18 cellular contexts compared by ENCODE assay signal in the genomic region with DNA sequence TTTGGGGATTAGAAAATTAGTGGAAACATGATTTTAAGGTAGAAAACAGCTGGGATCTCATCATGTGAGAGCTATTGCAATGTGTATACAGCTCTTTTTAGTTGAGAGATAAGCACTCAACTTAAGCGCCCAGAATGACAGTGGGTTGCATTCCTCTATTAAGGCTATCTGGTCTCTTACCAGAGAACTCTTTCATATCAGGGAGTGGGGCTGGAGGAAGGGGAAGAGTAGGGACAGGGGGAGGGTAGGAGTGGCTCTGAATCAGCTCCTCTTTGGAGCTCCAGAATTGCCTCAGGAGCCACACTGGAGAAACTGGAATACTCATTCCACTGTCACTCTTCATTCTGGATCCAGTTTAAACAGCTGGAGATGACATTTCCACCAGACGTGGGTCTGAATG.
"Had no signal": no experiment of that assay in that cellular context is flagged by ENCODE, and none has a peak within 500 bp of the region (broad histone marks: within the 10 kb centered on the region; RNA-seq: fewer than 3 reads in every experiment).

No MANE protein-coding gene starts in this region.

- H3K9me3 Mint-ChIP-seq: activated naive CD4-positive, alpha-beta T cell treated with anti-CD3 and anti-CD28 coated beads, Interleukin-2, amount 50 U/mL, for 24 hours; naive thymus-derived CD4-positive, alpha-beta T cell; stimulated activated naive CD8-positive, alpha-beta T cell treated with anti-CD3 and anti-CD28 coated beads, Interleukin-15, Interleukin-2, amounts not matched to agents 100 ng/mL and 50 ng/mL, for 24 hours had no signal

- DNase-seq: activated CD4-positive, alpha-beta T cell treated with anti-CD3 and anti-CD28 coated beads for 1 hour; activated CD8-positive, alpha-beta memory T cell treated with anti-CD3 and anti-CD28 coated beads, Interleukin-2, amount 50 U/mL, for 4 hours; activated CD8-positive, alpha-beta T cell treated with anti-CD3 and anti-CD28 coated beads, Interleukin-2, amount 10 ng/mL, durations not matched to agents 7 days and 5 days; activated effector memory CD4-positive, alpha-beta T cell treated with anti-CD3 and anti-CD28 coated beads, Interleukin-2, amount 50 U/mL, for 16 hours; activated T-cell treated with anti-CD3 and anti-CD28 coated beads, Interleukin-2, amount 50 U/mL, for 48 hours; adrenal gland; central memory CD4-positive, alpha-beta T cell; colonic mucosa; effector CD8-positive, alpha-beta T cell; foreskin melanocyte; mammary epithelial cell; mucosa of descending colon; naive thymus-derived CD4-positive, alpha-beta T cell; retina; T1000 had no signal

- H3K4me3 ChIP-seq: adrenal gland, colonic mucosa, mucosa of descending colon, thoracic aorta had no signal

- H3K27me3 ChIP-seq: adrenal gland, colonic mucosa had no signal

- H3K27ac ChIP-seq: adrenal gland, colonic mucosa, thoracic aorta had no signal

- H3K27ac Mint-ChIP-seq: activated CD8-positive, alpha-beta T cell treated with anti-CD3 and anti-CD28 coated beads, Interleukin-2, amount 10 ng/mL, durations not matched to agents 7 days and 5 days; activated naive CD4-positive, alpha-beta T cell treated with anti-CD3 and anti-CD28 coated beads, Interleukin-2, amount 50 U/mL, for 24 hours; naive thymus-derived CD4-positive, alpha-beta T cell; stimulated activated naive CD8-positive, alpha-beta T cell treated with anti-CD3 and anti-CD28 coated beads, Interleukin-15, Interleukin-2, amounts not matched to agents 100 ng/mL and 50 ng/mL, for 24 hours had no signal

- H3K4me1 ChIP-seq: adrenal gland had no signal

- H3K4me3 Mint-ChIP-seq: activated CD8-positive, alpha-beta T cell treated with anti-CD3 and anti-CD28 coated beads, Interleukin-2, amount 10 ng/mL, durations not matched to agents 7 days and 5 days; activated naive CD4-positive, alpha-beta T cell treated with anti-CD3 and anti-CD28 coated beads, Interleukin-2, amount 50 U/mL, for 24 hours; naive thymus-derived CD4-positive, alpha-beta T cell; stimulated activated naive CD8-positive, alpha-beta T cell treated with anti-CD3 and anti-CD28 coated beads, Interleukin-15, Interleukin-2, amounts not matched to agents 100 ng/mL and 50 ng/mL, for 24 hours had no signal

- H3K36me3 ChIP-seq: adrenal gland, colonic mucosa, thoracic aorta had no signal

- H3K36me3 Mint-ChIP-seq: activated naive CD4-positive, alpha-beta T cell treated with anti-CD3 and anti-CD28 coated beads, Interleukin-2, amount 50 U/mL, for 24 hours had no signal

- H3K9me3 ChIP-seq: adrenal gland, colonic mucosa, mucosa of descending colon, thoracic aorta had no signal

- H3K4me1 Mint-ChIP-seq: activated naive CD4-positive, alpha-beta T cell treated with anti-CD3 and anti-CD28 coated beads, Interleukin-2, amount 50 U/mL, for 24 hours had no signal

- ATAC-seq: activated CD8-positive, alpha-beta T cell treated with anti-CD3 and anti-CD28 coated beads, Interleukin-2, amount 10 ng/mL, durations not matched to agents 7 days and 5 days; mucosa of descending colon; naive thymus-derived CD4-positive, alpha-beta T cell had no signal
